In the genomic region with DNA sequence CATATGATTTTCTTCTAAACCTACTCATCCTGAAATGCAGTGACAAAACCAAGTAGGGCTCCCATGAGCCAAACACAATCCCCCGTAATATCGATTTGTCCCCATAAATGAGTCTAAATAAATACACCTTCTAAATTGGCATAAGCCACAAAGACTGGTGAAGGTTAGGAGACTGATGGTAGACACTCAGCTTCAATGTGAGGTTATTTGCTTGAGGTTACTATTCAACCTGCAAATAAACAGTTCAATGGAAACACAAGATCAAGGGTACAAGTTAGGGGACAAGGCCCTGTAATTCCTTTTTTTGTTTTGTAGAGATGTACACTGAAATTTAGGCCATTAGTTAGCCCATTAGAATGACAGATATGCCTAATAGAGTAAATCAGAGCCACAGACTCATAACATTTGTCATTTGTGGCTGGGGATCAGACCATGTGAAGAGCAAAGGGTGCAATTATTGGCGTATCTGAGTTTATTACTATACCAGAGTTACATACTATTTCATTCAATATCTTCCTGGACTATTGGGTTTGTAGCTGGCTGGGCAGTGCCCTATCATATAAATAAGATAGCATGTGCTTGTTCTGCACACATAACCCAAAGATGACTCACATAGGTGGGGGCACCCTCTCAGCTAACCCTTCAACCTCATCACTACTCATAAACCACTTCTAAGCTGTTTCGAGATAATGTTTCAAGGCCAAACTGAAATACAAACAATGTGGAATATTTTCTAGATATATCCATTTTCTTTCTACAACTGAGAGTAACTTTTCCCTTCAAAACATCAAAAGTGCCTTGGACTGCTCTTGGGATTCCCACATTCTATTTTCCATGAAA, we compare ENCODE assay signal across 1 cellular context.
TF ChIP-seq lines count a peak whose summit lies in the region.

No MANE protein-coding gene starts in this region.

TF ChIP-seq in HepG2, 621 proteins besides CTCF, POLR2A, EP300 and RAD21 (continued from another document and continues in another):
- TF ChIP-seq ARNTL (CRISPR knock-in tag; IDR thresholded peaks at IDR 0.05) (peak; percentile 82), MED1 (CRISPR knock-in tag; IDR thresholded peaks at IDR 0.05) (peak; percentile 38; the same call in 1 of the 2 replicates), PHF21A (CRISPR knock-in tag; IDR thresholded peaks at IDR 0.05) (peak; percentile 66; the same call in 1 of the 2 replicates), IRX3 (CRISPR knock-in tag; IDR thresholded peaks at IDR 0.05; ENCODE audit: borderline replicate concordance, low read depth) (no peak), CCDC6 (CRISPR knock-in tag; IDR thresholded peaks at IDR 0.05) (no peak), ZNF772 (CRISPR knock-in tag; IDR thresholded peaks at IDR 0.05) (no peak), ESRRA (CRISPR knock-in tag; IDR thresholded peaks at IDR 0.05; ENCODE audit: low read depth) (peak; percentile 34; the same call in 1 of the 2 replicates), FOXK1 (CRISPR knock-in tag; IDR thresholded peaks at IDR 0.05; ENCODE audit: borderline replicate concordance, low read depth) (0 out of 2 replicates have a peak, but pooled peaks have one; percentile 13), SKI (IDR thresholded peaks at IDR 0.05; ENCODE audit: partially characterized antibody) (peak; percentile 14), RXRB (CRISPR knock-in tag; IDR thresholded peaks at IDR 0.05; ENCODE audit: borderline replicate concordance) (peak; percentile 60; the same call in 1 of the 2 replicates), ZMYM2 (CRISPR knock-in tag; IDR thresholded peaks at IDR 0.05) (no peak), MEIS1 (CRISPR knock-in tag; IDR thresholded peaks at IDR 0.05; ENCODE audit: borderline replicate concordance) (0 out of 2 replicates have a peak, but pooled peaks have one; percentile 37), ZNF644 (CRISPR knock-in tag; IDR thresholded peaks at IDR 0.05; ENCODE audit: low read depth) (0 out of 2 replicates have a peak, but pooled peaks have one; percentile 61), ZNF652 (CRISPR knock-in tag; IDR thresholded peaks at IDR 0.05; ENCODE audit: borderline replicate concordance, low read depth) (0 out of 2 replicates have a peak, but pooled peaks have one; percentile 17), PITX1 (CRISPR knock-in tag; IDR thresholded peaks at IDR 0.05) (peak; percentile 69), ZNF326 (CRISPR knock-in tag; IDR thresholded peaks at IDR 0.05; ENCODE audit: borderline replicate concordance) (no peak), MAZ (IDR thresholded peaks at IDR 0.05; ENCODE audit: borderline replicate concordance, low read depth, low read length) (no peak), MAZ (CRISPR knock-in tag; IDR thresholded peaks at IDR 0.05; ENCODE audit: low read depth) (0 out of 2 replicates have a peak, but pooled peaks have one; percentile 38), JUND (CRISPR knock-in tag; IDR thresholded peaks at IDR 0.05) (peak; percentile 88), ONECUT2 (CRISPR knock-in tag; IDR thresholded peaks at IDR 0.05) (peak; percentile 98), TCF7L2 (IDR thresholded peaks at IDR 0.05; ENCODE audit: low read depth, low read length) (peak; percentile 55), ZNF543 (CRISPR knock-in tag; IDR thresholded peaks at IDR 0.05) (no peak), JUN (CRISPR knock-in tag; IDR thresholded peaks at IDR 0.05) (peak; percentile 35; the same call in 1 of the 2 replicates), CBFB (CRISPR knock-in tag; IDR thresholded peaks at IDR 0.05) (peak; percentile 69), KMT2B (CRISPR knock-in tag; IDR thresholded peaks at IDR 0.05) (no peak), KAT7 (CRISPR knock-in tag; IDR thresholded peaks at IDR 0.05; ENCODE audit: borderline replicate concordance) (no peak), ZSCAN31 (CRISPR knock-in tag; IDR thresholded peaks at IDR 0.05; ENCODE audit: low read depth) (peak; percentile 61; the same call in 1 of the 2 replicates), DR1 (CRISPR knock-in tag; IDR thresholded peaks at IDR 0.05) (no peak), NFIC (IDR thresholded peaks at IDR 0.05; ENCODE audit: low read length) (peak; percentile 66; the same call in 1 of the 2 replicates), RARA (CRISPR knock-in tag; IDR thresholded peaks at IDR 0.05) (peak; percentile 72), ZNF296 (CRISPR knock-in tag; conservative IDR thresholded peaks at IDR 0.05) (no peak), SOX5 (CRISPR knock-in tag; IDR thresholded peaks at IDR 0.05; ENCODE audit: borderline replicate concordance) (peak; percentile 54; the same call in 1 of the 2 replicates), GFI1 (CRISPR knock-in tag; IDR thresholded peaks at IDR 0.05; ENCODE audit: borderline replicate concordance) (peak; percentile 61; the same call in 1 of the 2 replicates), PPARG (CRISPR knock-in tag; conservative IDR thresholded peaks at IDR 0.05) (0 out of 2 replicates have a peak, but pooled peaks have one; percentile 36), MLLT10 (CRISPR knock-in tag; IDR thresholded peaks at IDR 0.05) (no peak), CREM (IDR thresholded peaks at IDR 0.05) (peak; percentile 37; the same call in 1 of the 2 replicates), CREM (CRISPR knock-in tag; IDR thresholded peaks at IDR 0.05) (no peak), FOXJ3 (CRISPR knock-in tag; IDR thresholded peaks at IDR 0.05; ENCODE audit: borderline replicate concordance) (peak; percentile 55; the same call in 1 of the 2 replicates), BRCA1 (CRISPR knock-in tag; IDR thresholded peaks at IDR 0.05) (no peak), LCORL (IDR thresholded peaks at IDR 0.05) (no peak), LCORL (CRISPR knock-in tag; IDR thresholded peaks at IDR 0.05) (peak; percentile 55; the same call in 1 of the 2 replicates), NFYB (CRISPR knock-in tag; IDR thresholded peaks at IDR 0.05) (no peak), ZNF790 (CRISPR knock-in tag; IDR thresholded peaks at IDR 0.05; ENCODE audit: borderline replicate concordance) (no peak)
- TF ChIP-seq, protein P1, sequence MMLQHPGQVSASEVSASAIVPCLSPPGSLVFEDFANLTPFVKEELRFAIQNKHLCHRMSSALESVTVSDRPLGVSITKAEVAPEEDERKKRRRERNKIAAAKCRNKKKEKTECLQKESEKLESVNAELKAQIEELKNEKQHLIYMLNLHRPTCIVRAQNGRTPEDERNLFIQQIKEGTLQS (CRISPR knock-in tag; IDR thresholded peaks at IDR 0.05) = peak; percentile 82
- TF ChIP-seq, protein P2, sequence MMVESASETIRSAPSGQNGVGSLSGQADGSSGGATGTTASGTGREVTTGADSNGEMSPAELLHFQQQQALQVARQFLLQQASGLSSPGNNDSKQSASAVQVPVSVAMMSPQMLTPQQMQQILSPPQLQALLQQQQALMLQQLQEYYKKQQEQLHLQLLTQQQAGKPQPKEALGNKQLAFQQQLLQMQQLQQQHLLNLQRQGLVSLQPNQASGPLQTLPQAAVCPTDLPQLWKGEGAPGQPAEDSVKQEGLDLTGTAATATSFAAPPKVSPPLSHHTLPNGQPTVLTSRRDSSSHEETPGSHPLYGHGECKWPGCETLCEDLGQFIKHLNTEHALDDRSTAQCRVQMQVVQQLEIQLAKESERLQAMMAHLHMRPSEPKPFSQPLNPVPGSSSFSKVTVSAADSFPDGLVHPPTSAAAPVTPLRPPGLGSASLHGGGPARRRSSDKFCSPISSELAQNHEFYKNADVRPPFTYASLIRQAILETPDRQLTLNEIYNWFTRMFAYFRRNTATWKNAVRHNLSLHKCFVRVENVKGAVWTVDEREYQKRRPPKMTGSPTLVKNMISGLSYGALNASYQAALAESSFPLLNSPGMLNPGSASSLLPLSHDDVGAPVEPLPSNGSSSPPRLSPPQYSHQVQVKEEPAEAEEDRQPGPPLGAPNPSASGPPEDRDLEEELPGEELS (CRISPR knock-in tag; IDR thresholded peaks at IDR 0.05) = peak; percentile 77
- TF ChIP-seq, protein P3, sequence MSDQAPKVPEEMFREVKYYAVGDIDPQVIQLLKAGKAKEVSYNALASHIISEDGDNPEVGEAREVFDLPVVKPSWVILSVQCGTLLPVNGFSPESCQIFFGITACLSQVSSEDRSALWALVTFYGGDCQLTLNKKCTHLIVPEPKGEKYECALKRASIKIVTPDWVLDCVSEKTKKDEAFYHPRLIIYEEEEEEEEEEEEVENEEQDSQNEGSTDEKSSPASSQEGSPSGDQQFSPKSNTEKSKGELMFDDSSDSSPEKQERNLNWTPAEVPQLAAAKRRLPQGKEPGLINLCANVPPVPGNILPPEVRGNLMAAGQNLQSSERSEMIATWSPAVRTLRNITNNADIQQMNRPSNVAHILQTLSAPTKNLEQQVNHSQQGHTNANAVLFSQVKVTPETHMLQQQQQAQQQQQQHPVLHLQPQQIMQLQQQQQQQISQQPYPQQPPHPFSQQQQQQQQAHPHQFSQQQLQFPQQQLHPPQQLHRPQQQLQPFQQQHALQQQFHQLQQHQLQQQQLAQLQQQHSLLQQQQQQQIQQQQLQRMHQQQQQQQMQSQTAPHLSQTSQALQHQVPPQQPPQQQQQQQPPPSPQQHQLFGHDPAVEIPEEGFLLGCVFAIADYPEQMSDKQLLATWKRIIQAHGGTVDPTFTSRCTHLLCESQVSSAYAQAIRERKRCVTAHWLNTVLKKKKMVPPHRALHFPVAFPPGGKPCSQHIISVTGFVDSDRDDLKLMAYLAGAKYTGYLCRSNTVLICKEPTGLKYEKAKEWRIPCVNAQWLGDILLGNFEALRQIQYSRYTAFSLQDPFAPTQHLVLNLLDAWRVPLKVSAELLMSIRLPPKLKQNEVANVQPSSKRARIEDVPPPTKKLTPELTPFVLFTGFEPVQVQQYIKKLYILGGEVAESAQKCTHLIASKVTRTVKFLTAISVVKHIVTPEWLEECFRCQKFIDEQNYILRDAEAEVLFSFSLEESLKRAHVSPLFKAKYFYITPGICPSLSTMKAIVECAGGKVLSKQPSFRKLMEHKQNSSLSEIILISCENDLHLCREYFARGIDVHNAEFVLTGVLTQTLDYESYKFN (CRISPR knock-in tag; conservative IDR thresholded peaks at IDR 0.05) = peak; percentile 94
- TF ChIP-seq, protein P4, sequence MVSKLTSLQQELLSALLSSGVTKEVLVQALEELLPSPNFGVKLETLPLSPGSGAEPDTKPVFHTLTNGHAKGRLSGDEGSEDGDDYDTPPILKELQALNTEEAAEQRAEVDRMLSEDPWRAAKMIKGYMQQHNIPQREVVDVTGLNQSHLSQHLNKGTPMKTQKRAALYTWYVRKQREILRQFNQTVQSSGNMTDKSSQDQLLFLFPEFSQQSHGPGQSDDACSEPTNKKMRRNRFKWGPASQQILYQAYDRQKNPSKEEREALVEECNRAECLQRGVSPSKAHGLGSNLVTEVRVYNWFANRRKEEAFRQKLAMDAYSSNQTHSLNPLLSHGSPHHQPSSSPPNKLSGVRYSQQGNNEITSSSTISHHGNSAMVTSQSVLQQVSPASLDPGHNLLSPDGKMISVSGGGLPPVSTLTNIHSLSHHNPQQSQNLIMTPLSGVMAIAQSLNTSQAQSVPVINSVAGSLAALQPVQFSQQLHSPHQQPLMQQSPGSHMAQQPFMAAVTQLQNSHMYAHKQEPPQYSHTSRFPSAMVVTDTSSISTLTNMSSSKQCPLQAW (CRISPR knock-in tag; IDR thresholded peaks at IDR 0.05) = peak; percentile 15; the same call in 1 of the 2 replicates
- TF ChIP-seq, protein P5, sequence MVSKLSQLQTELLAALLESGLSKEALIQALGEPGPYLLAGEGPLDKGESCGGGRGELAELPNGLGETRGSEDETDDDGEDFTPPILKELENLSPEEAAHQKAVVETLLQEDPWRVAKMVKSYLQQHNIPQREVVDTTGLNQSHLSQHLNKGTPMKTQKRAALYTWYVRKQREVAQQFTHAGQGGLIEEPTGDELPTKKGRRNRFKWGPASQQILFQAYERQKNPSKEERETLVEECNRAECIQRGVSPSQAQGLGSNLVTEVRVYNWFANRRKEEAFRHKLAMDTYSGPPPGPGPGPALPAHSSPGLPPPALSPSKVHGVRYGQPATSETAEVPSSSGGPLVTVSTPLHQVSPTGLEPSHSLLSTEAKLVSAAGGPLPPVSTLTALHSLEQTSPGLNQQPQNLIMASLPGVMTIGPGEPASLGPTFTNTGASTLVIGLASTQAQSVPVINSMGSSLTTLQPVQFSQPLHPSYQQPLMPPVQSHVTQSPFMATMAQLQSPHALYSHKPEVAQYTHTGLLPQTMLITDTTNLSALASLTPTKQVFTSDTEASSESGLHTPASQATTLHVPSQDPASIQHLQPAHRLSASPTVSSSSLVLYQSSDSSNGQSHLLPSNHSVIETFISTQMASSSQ (IDR thresholded peaks at IDR 0.05; ENCODE audit: low read depth) = peak; percentile 78
- TF ChIP-seq, protein P5 (CRISPR knock-in tag; IDR thresholded peaks at IDR 0.05; ENCODE audit: borderline replicate concordance) = no peak
- TF ChIP-seq, protein P6, sequence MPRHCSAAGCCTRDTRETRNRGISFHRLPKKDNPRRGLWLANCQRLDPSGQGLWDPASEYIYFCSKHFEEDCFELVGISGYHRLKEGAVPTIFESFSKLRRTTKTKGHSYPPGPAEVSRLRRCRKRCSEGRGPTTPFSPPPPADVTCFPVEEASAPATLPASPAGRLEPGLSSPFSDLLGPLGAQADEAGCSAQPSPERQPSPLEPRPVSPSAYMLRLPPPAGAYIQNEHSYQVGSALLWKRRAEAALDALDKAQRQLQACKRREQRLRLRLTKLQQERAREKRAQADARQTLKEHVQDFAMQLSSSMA (CRISPR knock-in tag; IDR thresholded peaks at IDR 0.05) = no peak
- TF ChIP-seq, protein P7, sequence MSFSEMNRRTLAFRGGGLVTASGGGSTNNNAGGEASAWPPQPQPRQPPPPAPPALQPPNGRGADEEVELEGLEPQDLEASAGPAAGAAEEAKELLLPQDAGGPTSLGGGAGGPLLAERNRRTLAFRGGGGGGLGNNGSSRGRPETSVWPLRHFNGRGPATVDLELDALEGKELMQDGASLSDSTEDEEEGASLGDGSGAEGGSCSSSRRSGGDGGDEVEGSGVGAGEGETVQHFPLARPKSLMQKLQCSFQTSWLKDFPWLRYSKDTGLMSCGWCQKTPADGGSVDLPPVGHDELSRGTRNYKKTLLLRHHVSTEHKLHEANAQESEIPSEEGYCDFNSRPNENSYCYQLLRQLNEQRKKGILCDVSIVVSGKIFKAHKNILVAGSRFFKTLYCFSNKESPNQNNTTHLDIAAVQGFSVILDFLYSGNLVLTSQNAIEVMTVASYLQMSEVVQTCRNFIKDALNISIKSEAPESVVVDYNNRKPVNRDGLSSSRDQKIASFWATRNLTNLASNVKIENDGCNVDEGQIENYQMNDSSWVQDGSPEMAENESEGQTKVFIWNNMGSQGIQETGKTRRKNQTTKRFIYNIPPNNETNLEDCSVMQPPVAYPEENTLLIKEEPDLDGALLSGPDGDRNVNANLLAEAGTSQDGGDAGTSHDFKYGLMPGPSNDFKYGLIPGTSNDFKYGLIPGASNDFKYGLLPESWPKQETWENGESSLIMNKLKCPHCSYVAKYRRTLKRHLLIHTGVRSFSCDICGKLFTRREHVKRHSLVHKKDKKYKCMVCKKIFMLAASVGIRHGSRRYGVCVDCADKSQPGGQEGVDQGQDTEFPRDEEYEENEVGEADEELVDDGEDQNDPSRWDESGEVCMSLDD (CRISPR knock-in tag; IDR thresholded peaks at IDR 0.05; ENCODE audit: borderline replicate concordance) = 0 out of 2 replicates have a peak, but pooled peaks have one; percentile 45
